In genomic region chr11:67456068-67456705, GRCh38 we compare ENCODE assay signal across 29 cellular contexts. TPM values are rescaled to one million over a fixed set of nuclear protein-coding genes. Genes with fewer than 3 reads are reported as not detected.
"Had no signal": no experiment of that assay in that cellular context is flagged by ENCODE, and none has a peak within 500 bp of the region (broad histone marks: within the 10 kb centered on the region; RNA-seq: fewer than 3 reads in every experiment).

No MANE protein-coding gene starts in this region.

- H3K9me3 ChIP-seq: left lung, tibial nerve, uterus had no signal

- H3K27ac ChIP-seq: dorsolateral prefrontal cortex, epithelial cell of prostate, left lung, tibial nerve, uterus, VCaP had no signal

- H3K27me3 ChIP-seq: dorsolateral prefrontal cortex, left lung, tibial nerve, uterus had no signal

- DNase-seq: activated CD4-positive, alpha-beta T cell treated with anti-CD3 and anti-CD28 coated beads for 1 hour; activated CD8-positive, alpha-beta memory T cell treated with anti-CD3 and anti-CD28 coated beads for 24 hours; activated CD8-positive, alpha-beta memory T cell treated with anti-CD3 and anti-CD28 coated beads, Interleukin-2, amount 50 U/mL, for 48 hours; activated effector memory CD4-positive, alpha-beta T cell treated with Interleukin-2 at 50 U/mL for 16 hours; activated naive CD4-positive, alpha-beta T cell treated with anti-CD3 and anti-CD28 coated beads, Interleukin-2, amount 10 ng/mL, durations not matched to agents 7 days and 5 days; activated naive CD8-positive, alpha-beta T cell treated with anti-CD3 and anti-CD28 coated beads, Interleukin-2, amount 50 U/mL, for 24 hours; activated T-cell treated with anti-CD3 and anti-CD28 coated beads, Interleukin-2, amount 50 U/mL, for 48 hours; anterior cingulate cortex; caudate nucleus; dorsolateral prefrontal cortex; foreskin fibroblast; hippocampal formation; left lung; mammary epithelial cell; midbrain; occipital lobe; stimulated activated CD4-positive, alpha-beta T cell treated with anti-CD3 and anti-CD28 coated beads, Interleukin-2, amount 100 ng/mL, for 24 hours; T-helper 2 cell had no signal

- H3K27me3 Mint-ChIP-seq: activated naive CD8-positive, alpha-beta T cell treated with anti-CD3 and anti-CD28 coated beads, Interleukin-2, amount 50 U/mL, for 24 hours; stimulated activated naive CD8-positive, alpha-beta T cell treated with anti-CD3 and anti-CD28 coated beads, Interleukin-15, Interleukin-2, amounts not matched to agents 100 ng/mL and 50 ng/mL, for 24 hours had no signal

- H3K4me3 Mint-ChIP-seq: activated naive CD4-positive, alpha-beta T cell treated with anti-CD3 and anti-CD28 coated beads, Interleukin-2, amount 10 ng/mL, durations not matched to agents 7 days and 5 days; activated naive CD8-positive, alpha-beta T cell treated with anti-CD3 and anti-CD28 coated beads, Interleukin-2, amount 50 U/mL, for 24 hours; brain; endodermal cell; nephron; stimulated activated naive CD8-positive, alpha-beta T cell treated with anti-CD3 and anti-CD28 coated beads, Interleukin-15, Interleukin-2, amounts not matched to agents 100 ng/mL and 50 ng/mL, for 24 hours had no signal

- H3K4me1 Mint-ChIP-seq: brain, endodermal cell, nephron had no signal

- H3K4me3 ChIP-seq: dorsolateral prefrontal cortex, left lung, tibial nerve, uterus had no signal

- H3K36me3 ChIP-seq: left lung, tibial nerve, uterus had no signal

- H3K4me1 ChIP-seq: left lung, uterus had no signal

- H3K9me3 Mint-ChIP-seq: activated naive CD4-positive, alpha-beta T cell treated with anti-CD3 and anti-CD28 coated beads, Interleukin-2, amount 10 ng/mL, durations not matched to agents 7 days and 5 days; activated naive CD8-positive, alpha-beta T cell treated with anti-CD3 and anti-CD28 coated beads, Interleukin-2, amount 50 U/mL, for 24 hours; brain; endodermal cell; nephron; stimulated activated naive CD8-positive, alpha-beta T cell treated with anti-CD3 and anti-CD28 coated beads, Interleukin-15, Interleukin-2, amounts not matched to agents 100 ng/mL and 50 ng/mL, for 24 hours had no signal

- H3K27ac Mint-ChIP-seq: activated naive CD4-positive, alpha-beta T cell treated with anti-CD3 and anti-CD28 coated beads, Interleukin-2, amount 10 ng/mL, durations not matched to agents 7 days and 5 days; activated naive CD8-positive, alpha-beta T cell treated with anti-CD3 and anti-CD28 coated beads, Interleukin-2, amount 50 U/mL, for 24 hours; brain; endodermal cell; nephron; progenitor cell of endocrine pancreas; stimulated activated naive CD8-positive, alpha-beta T cell treated with anti-CD3 and anti-CD28 coated beads, Interleukin-15, Interleukin-2, amounts not matched to agents 100 ng/mL and 50 ng/mL, for 24 hours had no signal

- H3K36me3 Mint-ChIP-seq: activated naive CD4-positive, alpha-beta T cell treated with anti-CD3 and anti-CD28 coated beads, Interleukin-2, amount 10 ng/mL, durations not matched to agents 7 days and 5 days; brain had no signal

RNA-seq across cellular contexts. Expression of gene CABP4, which starts 1.0 kb away (rescaled TPM):
- total RNA-seq: endodermal cell, occipital lobe, progenitor cell of endocrine pancreas had no signal

RNA-seq across cellular contexts. Expression of gene GPR152, which starts 3.7 kb away (rescaled TPM):
- total RNA-seq: endodermal cell, glomerular endothelial cell, left lung, mammary epithelial cell, occipital lobe, progenitor cell of endocrine pancreas, skeletal muscle tissue, tibial nerve, uterus had no signal
- polyA plus RNA-seq: mammary epithelial cell had no signal

RNA-seq across cellular contexts. Expression of gene PTPRCAP, which starts 18.7 kb away (rescaled TPM):
- total RNA-seq: occipital lobe, skeletal muscle tissue had no signal
